Comparison of ENCODE assay signal across 26 cellular contexts in genomic region chr2:102504833-102505232, GRCh38. TPM values are rescaled to one million over a fixed set of nuclear protein-coding genes. Genes with fewer than 3 reads are reported as not detected.
DNase-seq lines count a peak whose midpoint lies in the region; ATAC-seq and TF ChIP-seq lines count a peak whose summit lies in the region.
"Had no signal": no experiment of that assay in that cellular context is flagged by ENCODE, and none has a peak within 500 bp of the region (broad histone marks: within the 10 kb centered on the region; RNA-seq: fewer than 3 reads in every experiment).

No MANE protein-coding gene starts in this region.

- WGBS in trophoblast cell (ENCODE audit: extremely low coverage, insufficient coverage, insufficient read length) = no CpG with 5 or more reads among the region's 8 CpGs

- no peak overlapping the region for H3K27ac Mint-ChIP-seq in glutamatergic neuron (ENCODE audit: unreplicated experiment)
- H3K27ac Mint-ChIP-seq: CD4-positive, alpha-beta T cell; IgD-negative memory B cell had no signal

- peak overlapping the region; percentile 18 for H4K8ac ChIP-seq in trophoblast cell (ENCODE audit: low read depth, low read length)

- H3K9ac ChIP-seq in trophoblast cell (ENCODE audit: low read length) = no peak overlapping the region
- H3K9ac ChIP-seq: BLaER1 treated with 17β-estradiol and CSF1 and Interleukin-3, amounts not matched to agents 10 nM and 100 nM; KMS-11 had no signal

- H3K18ac ChIP-seq in trophoblast cell (ENCODE audit: low read length) = no peak overlapping the region

- no peak overlapping the region for H4K12ac ChIP-seq in trophoblast cell (ENCODE audit: low read depth, low read length)

- peak; percentile 29 for DNase-seq in DMS153 (lab: John Stamatoyannopoulos, UW)
- peak; percentile 45 for DNase-seq in LoVo (ENCODE audit: low spot score)
- no peak for DNase-seq in epithelial cell of prostate (ENCODE audit: low read depth, low spot score)
- DNase-seq in trophoblast cell = no peak
- no peak for DNase-seq in mesenteric fat pad (ENCODE audit: low spot score)
- no peak for DNase-seq in glutamatergic neuron
- DNase-seq: AML-193; CD4-positive, alpha-beta T cell; DMS79 treated with DMSO at 0.1 percent for 48 hours; HCEC 1CT; NCI-H1092; NCI-H1417 treated with DMSO at 0.1 percent for 48 hours; NCI-H187; NCI-H2081 treated with DMSO at 0.1 percent for 48 hours; NCI-H2171; NCI-H524 treated with DMSO at 0.1 percent for 48 hours; SHP77 had no signal

- no peaks in the 10 kb centered on the region for H3K27me3 ChIP-seq in trophoblast cell (ENCODE audit: insufficient read depth, low read length)
- H3K27me3 ChIP-seq: BLaER1 treated with 17β-estradiol and CSF1 and Interleukin-3, amounts not matched to agents 10 nM and 100 nM had no signal

- H3K14ac ChIP-seq in trophoblast cell (ENCODE audit: low read length) = no peak overlapping the region

- H3K27me3 Mint-ChIP-seq in glutamatergic neuron (ENCODE audit: unreplicated experiment) = peaks cover 2% of the 10 kb centered on the region

- H3K27ac ChIP-seq in epithelial cell of prostate = peak overlapping the region; percentile 3
- H3K27ac ChIP-seq in trophoblast cell (ENCODE audit: low read depth, low read length) = peak overlapping the region; percentile 57
- H3K27ac ChIP-seq: A549; BLaER1 treated with 17β-estradiol and CSF1 and Interleukin-3, amounts not matched to agents 10 nM and 100 nM; KMS-11; RWPE1 had no signal

- H3K9me3 ChIP-seq in trophoblast cell (ENCODE audit: insufficient read depth, low read depth, low read length) = peaks cover 1% of the 10 kb centered on the region
- H3K9me3 ChIP-seq: A549 had no signal

- H3K4me3 Mint-ChIP-seq in glutamatergic neuron (ENCODE audit: unreplicated experiment) = no peak overlapping the region
- H3K4me3 Mint-ChIP-seq: CD4-positive, alpha-beta T cell; IgD-negative memory B cell had no signal

- H3K9me3 Mint-ChIP-seq in glutamatergic neuron (ENCODE audit: unreplicated experiment) = no peaks in the 10 kb centered on the region
- H3K9me3 Mint-ChIP-seq: CD4-positive, alpha-beta T cell; IgD-negative memory B cell had no signal

- H4K91ac ChIP-seq in trophoblast cell (ENCODE audit: low read depth, low read length) = no peak overlapping the region

- no peak for ATAC-seq in HG03565 (IDR thresholded peaks at IDR 0.05; ENCODE audit: unreplicated experiment)
- ATAC-seq: A549, Panc1 had no signal

- no peak overlapping the region for H2AK5ac ChIP-seq in trophoblast cell (ENCODE audit: low read length)

- H3K4me2 ChIP-seq in trophoblast cell (ENCODE audit: low read length) = no peak overlapping the region
- H3K4me2 ChIP-seq: A549; BLaER1 treated with 17β-estradiol and CSF1 and Interleukin-3, amounts not matched to agents 10 nM and 100 nM; KMS-11 had no signal

- H3K23ac ChIP-seq in trophoblast cell (ENCODE audit: low read length) = no peak overlapping the region

- H3K4me1 Mint-ChIP-seq in glutamatergic neuron (ENCODE audit: low read depth, unreplicated experiment) = no peaks in the 10 kb centered on the region

- no peak overlapping the region for H2AFZ ChIP-seq in trophoblast cell (ENCODE audit: insufficient read depth, low read length, poor library complexity)

- TF ChIP-seq CTCF in glutamatergic neuron (IDR thresholded peaks at IDR 0.05; ENCODE audit: partially characterized antibody, unreplicated experiment) = no peak

- no peaks in the 10 kb centered on the region for H3K36me3 Mint-ChIP-seq in glutamatergic neuron (ENCODE audit: unreplicated experiment)
- H3K36me3 Mint-ChIP-seq: IgD-negative memory B cell had no signal

- no peak overlapping the region for H3K4ac ChIP-seq in trophoblast cell (ENCODE audit: low read depth, low read length)

- no peak overlapping the region for H3K4me3 ChIP-seq in trophoblast cell (ENCODE audit: low read depth, low read length)
- H3K4me3 ChIP-seq: A549; BLaER1 treated with 17β-estradiol and CSF1 and Interleukin-3, amounts not matched to agents 10 nM and 100 nM had no signal

- no peaks in the 10 kb centered on the region for H3K79me1 ChIP-seq in trophoblast cell (ENCODE audit: low read length)

- no peaks in the 10 kb centered on the region for H3K79me2 ChIP-seq in trophoblast cell (ENCODE audit: control insufficient read depth, insufficient read depth, low read length, poor library complexity)

- peak overlapping the region; percentile 64 for H2BK12ac ChIP-seq in trophoblast cell (ENCODE audit: low read length)

- peaks cover 6% of the 10 kb centered on the region in 2 experiments for H3K4me1 ChIP-seq in trophoblast cell (ENCODE audit: control insufficient read depth in 1 of 2, insufficient read depth in 2 of 2, low read length in 2 of 2)
- H3K4me1 ChIP-seq: A549 had no signal

- no peak overlapping the region for H2BK5ac ChIP-seq in trophoblast cell (ENCODE audit: low read depth, low read length, poor library complexity)

- no peak overlapping the region for H2BK120ac ChIP-seq in trophoblast cell (ENCODE audit: insufficient read depth, low read length, poor library complexity)

- no peaks in the 10 kb centered on the region for H3K36me3 ChIP-seq in trophoblast cell (ENCODE audit: control insufficient read depth in 1 of 2, insufficient read depth in 2 of 2, low read length in 2 of 2)
- H3K36me3 ChIP-seq: BLaER1 treated with 17β-estradiol and CSF1 and Interleukin-3, amounts not matched to agents 10 nM and 100 nM had no signal

RNA-seq across cellular contexts. Expression of gene SLC9A4, which starts 31.8 kb away (rescaled TPM):
- polyA plus RNA-seq in trophoblast cell (2013) = 0.15 TPM in 2 replicates
- total RNA-seq in mesenteric fat pad (not detected), glutamatergic neuron (ENCODE audit: unreplicated experiment) (0.12 TPM)
- total RNA-seq: CD4-positive, alpha-beta T cell; H1; SK-MEL-5 had no signal
- polyA plus RNA-seq: A549, H1, IgD-negative memory B cell had no signal

Comparison
In these comparisons a context has a peak if more than half of its experiments do, and no peak if none do; other contexts are left out.
1. DNase-seq: peak in DMS153 (single experiment) and LoVo (single experiment); none in epithelial cell of prostate (single experiment), trophoblast cell (0 of 2), mesenteric fat pad (single experiment) and glutamatergic neuron (single experiment).